In the genomic region with DNA sequence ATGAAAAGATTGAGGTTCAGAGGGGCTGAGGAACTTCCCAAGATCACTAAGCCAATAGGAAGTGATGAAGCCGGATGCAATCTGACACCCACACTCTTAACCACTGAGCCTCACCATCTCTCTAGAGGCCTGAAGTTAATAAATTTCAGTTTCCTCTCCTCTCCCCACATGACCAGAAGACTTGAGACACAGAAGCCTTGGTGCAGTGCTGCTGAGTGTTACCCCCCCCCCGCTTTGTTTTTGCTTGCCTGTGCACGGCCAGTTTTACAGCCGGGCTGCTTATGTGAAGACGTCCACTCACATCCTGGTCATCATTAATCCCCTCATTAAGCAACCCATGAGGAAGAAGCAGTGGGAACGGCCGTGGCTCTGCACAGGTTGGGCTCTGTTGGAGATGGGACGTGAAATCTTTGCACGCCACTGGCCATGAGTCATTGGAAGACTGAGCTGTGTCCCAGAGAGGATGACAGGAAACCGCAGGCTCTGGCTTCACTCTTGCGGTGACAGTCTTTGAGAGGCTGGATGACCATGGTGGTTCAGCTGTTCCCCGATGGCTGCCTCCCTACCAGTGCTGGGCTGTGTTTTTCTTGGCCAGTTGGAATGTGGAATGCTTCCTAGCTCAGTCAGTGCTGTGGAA, we compare ENCODE assay signal across 8 cellular contexts.
DNase-seq lines count a peak whose midpoint lies in the region; ATAC-seq and FAIRE-seq lines count a peak whose summit lies in the region.

No MANE protein-coding gene starts in this region.

- DNase-seq in GM18507 (ENCODE audit: extremely low spot score, insufficient read length, low read depth), result no peak
- peak; percentile 99 for DNase-seq in astrocyte of the hippocampus (ENCODE audit: low read depth, low spot score)
- DNase-seq in non-pigmented ciliary epithelial cell (ENCODE audit: low read depth), result peak; percentile 96
- no peak for DNase-seq in cortex of kidney (lab: John Stamatoyannopoulos, UW)
- DNase-seq in NCI-H226, result no peak
- no peak for DNase-seq in GDM1 (lab: John Stamatoyannopoulos, UW)
- no peak for DNase-seq in cerebellar nuclear complex (lab: John Stamatoyannopoulos, UW)

- peak; percentile 67 for ATAC-seq in HG03108 (IDR thresholded peaks at IDR 0.05; ENCODE audit: unreplicated experiment)

- peak; percentile 36 for FAIRE-seq in GM18507 (lab: Jason Lieb, UNC)

Comparison
In these comparisons a context has a peak if more than half of its experiments do, and no peak if none do; other contexts are left out.
1. DNase-seq: peak in astrocyte of the hippocampus (single experiment) and non-pigmented ciliary epithelial cell (single experiment); none in GM18507 (single experiment), cortex of kidney (single experiment), NCI-H226 (single experiment), GDM1 (single experiment) and cerebellar nuclear complex (0 of 2).